ENCODE assay signal across 8 cellular contexts in genomic region chr10:110681023-110681681, GRCh38. TPM values are rescaled to one million over a fixed set of nuclear protein-coding genes. Genes with fewer than 3 reads are reported as not detected.
DNase-seq lines count a peak whose midpoint lies in the region; ATAC-seq and TF ChIP-seq lines count a peak whose summit lies in the region.

No MANE protein-coding gene starts in this region.

- no peak overlapping the region for H3K4me3 ChIP-seq in fibroblast of pulmonary artery (replicated peaks; ENCODE audit: low read depth, low read length)

- H3K9me3 Mint-ChIP-seq in progenitor cell of endocrine pancreas (ENCODE audit: low read depth) = no peaks in the 10 kb centered on the region

- peak overlapping the region; percentile 6 for H3K27ac Mint-ChIP-seq in progenitor cell of endocrine pancreas

- peaks cover 29% of the 10 kb centered on the region for H3K27me3 Mint-ChIP-seq in progenitor cell of endocrine pancreas

- ATAC-seq in GM21390 (IDR thresholded peaks at IDR 0.05; ENCODE audit: unreplicated experiment) = no peak

- peak; percentile 44 for DNase-seq in Daoy (ENCODE audit: low read depth)
- peak; percentile 28 for DNase-seq in HT1080 (ENCODE audit: low read depth)
- DNase-seq in UCSD-AML1 (lab: John Stamatoyannopoulos, UW; ENCODE audit: unreplicated experiment) = peak; percentile 39
- DNase-seq in fibroblast of pulmonary artery (ENCODE audit: low read depth) = peak; percentile 39
- DNase-seq in progenitor cell of endocrine pancreas (ENCODE audit: low spot score, unreplicated experiment) = peak; percentile 47
- no peak for DNase-seq in NK-92 (lab: John Stamatoyannopoulos, UW; ENCODE audit: unreplicated experiment)
- DNase-seq in DMS79 treated with DMSO at 0.1 percent for 48 hours (lab: John Stamatoyannopoulos, UW) = no peak

- H3K36me3 Mint-ChIP-seq in progenitor cell of endocrine pancreas (ENCODE audit: insufficient read depth) = no peaks in the 10 kb centered on the region

- peaks cover 11% of the 10 kb centered on the region for H3K4me1 Mint-ChIP-seq in progenitor cell of endocrine pancreas (ENCODE audit: low read depth)

- no peak overlapping the region for H3K4me3 Mint-ChIP-seq in progenitor cell of endocrine pancreas (ENCODE audit: low read depth)

- peak; percentile 67 for TF ChIP-seq CTCF in fibroblast of pulmonary artery (IDR thresholded peaks at IDR 0.05; ENCODE audit: low read length, missing control alignments)
- peak; percentile 80 for TF ChIP-seq CTCF in progenitor cell of endocrine pancreas (IDR thresholded peaks at IDR 0.05; ENCODE audit: unreplicated experiment)

RNA-seq across cellular contexts. Expression of gene RBM20, which starts 37.0 kb away (rescaled TPM):
- total RNA-seq in Daoy (2014; rRNA removed; shearing (Covaris generic)) = 0.06 and 9.4 TPM in 2 replicates
- 0.27 and 0.40 TPM in 2 replicates for total RNA-seq in HT1080 (2014; rRNA removed; shearing (Covaris generic))
- 0.19 and 0.66 TPM in 2 replicates for polyA plus RNA-seq in HT1080 (2015; cell fraction: cytosol; rRNA removed)
- polyA plus RNA-seq in HT1080 (2015; cell fraction: nucleus; rRNA removed) = 0.57 and 1.2 TPM in 2 replicates
- 1.5 and 2.7 TPM in 2 replicates for total RNA-seq in progenitor cell of endocrine pancreas

Comparison
In these comparisons a context has a peak if more than half of its experiments do, and no peak if none do; other contexts are left out.
1. DNase-seq: peak in Daoy (single experiment), HT1080 (single experiment), UCSD-AML1 (single experiment), fibroblast of pulmonary artery (single experiment) and progenitor cell of endocrine pancreas (single experiment); none in NK-92 (single experiment) and DMS79 treated with DMSO at 0.1 percent for 48 hours (single experiment).